ENCODE assay signal across 1 cellular context in genomic region chr9:130463763-130464745, GRCh38.
TF ChIP-seq lines count a peak whose summit lies in the region.

No MANE protein-coding gene starts in this region.

TF ChIP-seq in H1, 55 proteins besides CTCF, POLR2A, EP300 and RAD21:
- TF ChIP-seq RNF2 (IDR thresholded peaks at IDR 0.05; ENCODE audit: borderline replicate concordance, low read depth, low read length, missing control alignments, poor library complexity, severe bottlenecking) (no peak), YY1 (IDR thresholded peaks at IDR 0.05; ENCODE audit: low read depth, low read length) (no peak), CBX5 (IDR thresholded peaks at IDR 0.05; ENCODE audit: low read depth, low read length) (no peak), SUZ12 (IDR thresholded peaks at IDR 0.05; ENCODE audit: low read length) (no peak), USF2 (IDR thresholded peaks at IDR 0.05; ENCODE audit: low read length) (no peak), TAF1 (IDR thresholded peaks at IDR 0.05; ENCODE audit: low read depth, low read length) (no peak), BACH1 (IDR thresholded peaks at IDR 0.05; ENCODE audit: low read length) (no peak), JUND (IDR thresholded peaks at IDR 0.05; ENCODE audit: low read length) (no peak), SIRT6 (IDR thresholded peaks at IDR 0.05; ENCODE audit: low read length) (no peak), CTBP2 (IDR thresholded peaks at IDR 0.05; ENCODE audit: borderline replicate concordance, insufficient read depth, insufficient read length, low read length) (no peak), BRCA1 (IDR thresholded peaks at IDR 0.05; ENCODE audit: low read depth, low read length) (no peak)
- TF ChIP-seq, protein P1, sequence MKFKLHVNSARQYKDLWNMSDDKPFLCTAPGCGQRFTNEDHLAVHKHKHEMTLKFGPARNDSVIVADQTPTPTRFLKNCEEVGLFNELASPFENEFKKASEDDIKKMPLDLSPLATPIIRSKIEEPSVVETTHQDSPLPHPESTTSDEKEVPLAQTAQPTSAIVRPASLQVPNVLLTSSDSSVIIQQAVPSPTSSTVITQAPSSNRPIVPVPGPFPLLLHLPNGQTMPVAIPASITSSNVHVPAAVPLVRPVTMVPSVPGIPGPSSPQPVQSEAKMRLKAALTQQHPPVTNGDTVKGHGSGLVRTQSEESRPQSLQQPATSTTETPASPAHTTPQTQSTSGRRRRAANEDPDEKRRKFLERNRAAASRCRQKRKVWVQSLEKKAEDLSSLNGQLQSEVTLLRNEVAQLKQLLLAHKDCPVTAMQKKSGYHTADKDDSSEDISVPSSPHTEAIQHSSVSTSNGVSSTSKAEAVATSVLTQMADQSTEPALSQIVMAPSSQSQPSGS (IDR thresholded peaks at IDR 0.05; ENCODE audit: low read length), result no peak
